22 cellular contexts compared by ENCODE assay signal in the genomic region with DNA sequence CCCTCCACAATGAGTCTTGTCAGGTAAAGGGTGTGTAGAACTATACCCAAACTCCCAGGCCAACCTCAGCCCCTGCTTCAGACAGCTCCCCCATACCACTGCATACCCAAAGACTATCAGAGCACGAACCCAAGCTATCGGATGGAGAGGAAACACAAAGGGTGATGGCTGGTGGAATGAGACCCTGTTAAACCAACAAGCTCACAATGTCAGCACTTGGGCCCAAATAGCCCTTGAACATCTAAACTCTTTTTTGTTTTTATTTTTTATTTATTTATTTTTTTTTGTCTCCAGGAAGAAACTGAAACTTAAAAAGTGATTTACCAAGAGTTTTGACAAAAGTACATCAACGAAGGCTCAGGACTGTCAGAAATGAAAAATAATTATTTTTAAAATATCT. TPM values are rescaled to one million over a fixed set of nuclear protein-coding genes. Genes with fewer than 3 reads are reported as not detected.
DNase-seq lines count a peak whose midpoint lies in the region; ATAC-seq and TF ChIP-seq lines count a peak whose summit lies in the region.
"Had no signal": no experiment of that assay in that cellular context is flagged by ENCODE, and none has a peak within 500 bp of the region (broad histone marks: within the 10 kb centered on the region; RNA-seq: fewer than 3 reads in every experiment).

No MANE protein-coding gene starts in this region.

- H3K27ac ChIP-seq in RWPE1 (peak overlapping the region; percentile 56), epithelial cell of prostate (peak overlapping the region; percentile 89)
- H3K27ac ChIP-seq: brain microvascular endothelial cell, colonic mucosa, uterus had no signal

- no peak for ATAC-seq in stimulated activated effector memory CD8-positive, alpha-beta T cell treated with anti-CD3 and anti-CD28 coated beads, Interleukin-12 subunit alpha, Interleukin-12 subunit beta, amount 100 ng/mL, for 72 hours
- ATAC-seq: left lung, mucosa of descending colon had no signal

- POLR2A ChIA-PET in RWPE1 (lab: Yijun Ruan, JAX; ENCODE audit: low non-redundant PET) = interaction anchor here (0.9 kb wide), 1 partner anchor 11 kb away, joined by 3 read pairs; the partner anchor contains the start of gene DGCR2

- H3K27ac Mint-ChIP-seq in stimulated activated effector memory CD8-positive, alpha-beta T cell treated with anti-CD3 and anti-CD28 coated beads, Interleukin-12 subunit alpha, Interleukin-12 subunit beta, amount 100 ng/mL, for 72 hours = peak overlapping the region; percentile 14

- DNase-seq in activated effector memory CD4-positive, alpha-beta T cell treated with anti-CD3 and anti-CD28 coated beads, Interleukin-2, amount 50 U/mL, for 16 hours = peak; percentile 39
- no peak for DNase-seq in activated effector memory CD4-positive, alpha-beta T cell treated with Interleukin-2 at 50 U/mL for 16 hours
- DNase-seq in RWPE1 (ENCODE audit: low spot score) (no peak), epithelial cell of prostate (ENCODE audit: low read depth, low spot score) (no peak), COLO668 (lab: John Stamatoyannopoulos, UW; ENCODE audit: unreplicated experiment) (no peak), NCI-H187 (lab: John Stamatoyannopoulos, UW) (no peak), mucosa of gallbladder (ENCODE audit: low spot score) (no peak)
- DNase-seq in stimulated activated effector memory CD8-positive, alpha-beta T cell treated with anti-CD3 and anti-CD28 coated beads, Interleukin-12 subunit alpha, Interleukin-12 subunit beta, amount 100 ng/mL, for 72 hours (ENCODE audit: low spot score in 2 of 2) = no peak
- DNase-seq: activated CD8-positive, alpha-beta memory T cell treated with anti-CD3 and anti-CD28 coated beads, Interleukin-2, amount 50 U/mL, for 48 hours; brain microvascular endothelial cell; colonic mucosa; DMS53; glutamatergic neuron; mucosa of descending colon; NCI-H526 treated with DMSO at 0.1 percent for 48 hours; occipital lobe; retina; stimulated activated CD8-positive, alpha-beta memory T cell treated with anti-CD3 and anti-CD28 coated beads, Interleukin-4, amount 100 ng/mL, for 48 hours; uterus had no signal

- no peaks in the 10 kb centered on the region for H3K36me3 Mint-ChIP-seq in stimulated activated effector memory CD8-positive, alpha-beta T cell treated with anti-CD3 and anti-CD28 coated beads, Interleukin-12 subunit alpha, Interleukin-12 subunit beta, amount 100 ng/mL, for 72 hours

- no peak overlapping the region for H3K4me3 Mint-ChIP-seq in stimulated activated effector memory CD8-positive, alpha-beta T cell treated with anti-CD3 and anti-CD28 coated beads, Interleukin-12 subunit alpha, Interleukin-12 subunit beta, amount 100 ng/mL, for 72 hours

- H3K9me3 Mint-ChIP-seq in stimulated activated effector memory CD8-positive, alpha-beta T cell treated with anti-CD3 and anti-CD28 coated beads, Interleukin-12 subunit alpha, Interleukin-12 subunit beta, amount 100 ng/mL, for 72 hours = no peaks in the 10 kb centered on the region

- H3K4me1 Mint-ChIP-seq in stimulated activated effector memory CD8-positive, alpha-beta T cell treated with anti-CD3 and anti-CD28 coated beads, Interleukin-12 subunit alpha, Interleukin-12 subunit beta, amount 100 ng/mL, for 72 hours = peaks cover 79% of the 10 kb centered on the region

- CTCF ChIA-PET in RWPE1 (lab: Yijun Ruan, JAX) = no interaction called here

- no peak for TF ChIP-seq CTCF in RWPE1 (conservative IDR thresholded peaks at IDR 0.05; ENCODE audit: low read depth)

RNA-seq across cellular contexts. Expression of gene DGCR2, which starts 10.6 kb away (rescaled TPM):
- total RNA-seq in mucosa of gallbladder = 104 TPM

RNA-seq across cellular contexts. Expression of gene TSSK2, which starts 19.5 kb away (rescaled TPM):
- not detected for total RNA-seq in mucosa of gallbladder
- total RNA-seq: colonic mucosa, H4, left lung, mucosa of descending colon, occipital lobe, subcutaneous adipose tissue had no signal

RNA-seq across cellular contexts. Expression of gene ESS2, which starts 32.9 kb away (rescaled TPM):
- 17.3 TPM for total RNA-seq in mucosa of gallbladder

RNA-seq across cellular contexts. Expression of gene GSC2, which starts 38.5 kb away (rescaled TPM):
- total RNA-seq in mucosa of gallbladder = not detected
- total RNA-seq: colonic mucosa, H4, left lung, mucosa of descending colon, occipital lobe, subcutaneous adipose tissue, uterus had no signal
